Comparison of ENCODE assay signal across 1 cellular context in the genomic region with DNA sequence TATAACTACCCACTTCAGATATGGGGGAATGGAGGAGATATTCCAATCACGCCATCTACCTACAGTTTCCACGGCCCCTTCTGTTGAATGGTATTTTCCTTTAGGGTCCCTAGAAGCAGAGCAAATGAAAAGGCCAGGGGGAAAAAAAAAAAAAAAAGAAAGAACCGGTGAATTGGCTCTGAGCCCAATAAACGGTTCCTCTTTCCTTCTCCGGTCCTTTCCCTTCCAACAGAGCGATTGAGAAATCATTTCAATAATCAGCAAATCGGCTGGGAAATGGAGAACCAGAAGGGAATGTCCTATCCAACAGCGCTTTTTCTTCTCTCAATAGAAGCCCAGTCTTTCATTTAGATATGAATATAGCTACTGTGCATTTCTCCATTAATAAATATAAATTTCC.
A peak's percentile ranks its signal among the peaks of the same experiment; 100 is the strongest.
TF ChIP-seq lines count a peak whose summit lies in the region.

No MANE protein-coding gene starts in this region.

TF ChIP-seq in K562, 482 proteins besides CTCF, POLR2A, EP300 and RAD21:
- TF ChIP-seq, protein P1, sequence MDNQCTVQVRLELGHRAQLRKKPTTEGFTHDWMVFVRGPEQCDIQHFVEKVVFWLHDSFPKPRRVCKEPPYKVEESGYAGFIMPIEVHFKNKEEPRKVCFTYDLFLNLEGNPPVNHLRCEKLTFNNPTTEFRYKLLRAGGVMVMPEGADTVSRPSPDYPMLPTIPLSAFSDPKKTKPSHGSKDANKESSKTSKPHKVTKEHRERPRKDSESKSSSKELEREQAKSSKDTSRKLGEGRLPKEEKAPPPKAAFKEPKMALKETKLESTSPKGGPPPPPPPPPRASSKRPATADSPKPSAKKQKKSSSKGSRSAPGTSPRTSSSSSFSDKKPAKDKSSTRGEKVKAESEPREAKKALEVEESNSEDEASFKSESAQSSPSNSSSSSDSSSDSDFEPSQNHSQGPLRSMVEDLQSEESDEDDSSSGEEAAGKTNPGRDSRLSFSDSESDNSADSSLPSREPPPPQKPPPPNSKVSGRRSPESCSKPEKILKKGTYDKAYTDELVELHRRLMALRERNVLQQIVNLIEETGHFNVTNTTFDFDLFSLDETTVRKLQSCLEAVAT (IDR thresholded peaks at IDR 0.05): no peak
- TF ChIP-seq MTF1 (CRISPR knock-in tag; IDR thresholded peaks at IDR 0.05; ENCODE audit: borderline replicate concordance) (no peak), DDX20 (tag; IDR thresholded peaks at IDR 0.05; ENCODE audit: low read depth) (no peak), ZNF146 (CRISPR knock-in tag; IDR thresholded peaks at IDR 0.05; ENCODE audit: unreplicated experiment) (no peak), POLR2B (IDR thresholded peaks at IDR 0.05; ENCODE audit: low read depth, partially characterized antibody) (no peak), NFIC (IDR thresholded peaks at IDR 0.05) (peak; percentile 54; the same call in 1 of the 2 replicates)
- TF ChIP-seq, protein P2, sequence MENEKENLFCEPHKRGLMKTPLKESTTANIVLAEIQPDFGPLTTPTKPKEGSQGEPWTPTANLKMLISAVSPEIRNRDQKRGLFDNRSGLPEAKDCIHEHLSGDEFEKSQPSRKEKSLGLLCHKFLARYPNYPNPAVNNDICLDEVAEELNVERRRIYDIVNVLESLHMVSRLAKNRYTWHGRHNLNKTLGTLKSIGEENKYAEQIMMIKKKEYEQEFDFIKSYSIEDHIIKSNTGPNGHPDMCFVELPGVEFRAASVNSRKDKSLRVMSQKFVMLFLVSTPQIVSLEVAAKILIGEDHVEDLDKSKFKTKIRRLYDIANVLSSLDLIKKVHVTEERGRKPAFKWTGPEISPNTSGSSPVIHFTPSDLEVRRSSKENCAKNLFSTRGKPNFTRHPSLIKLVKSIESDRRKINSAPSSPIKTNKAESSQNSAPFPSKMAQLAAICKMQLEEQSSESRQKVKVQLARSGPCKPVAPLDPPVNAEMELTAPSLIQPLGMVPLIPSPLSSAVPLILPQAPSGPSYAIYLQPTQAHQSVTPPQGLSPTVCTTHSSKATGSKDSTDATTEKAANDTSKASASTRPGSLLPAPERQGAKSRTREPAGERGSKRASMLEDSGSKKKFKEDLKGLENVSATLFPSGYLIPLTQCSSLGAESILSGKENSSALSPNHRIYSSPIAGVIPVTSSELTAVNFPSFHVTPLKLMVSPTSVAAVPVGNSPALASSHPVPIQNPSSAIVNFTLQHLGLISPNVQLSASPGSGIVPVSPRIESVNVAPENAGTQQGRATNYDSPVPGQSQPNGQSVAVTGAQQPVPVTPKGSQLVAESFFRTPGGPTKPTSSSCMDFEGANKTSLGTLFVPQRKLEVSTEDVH (IDR thresholded peaks at IDR 0.05; ENCODE audit: low read depth, partially characterized antibody): no peak
